In genomic region chrX:41863343-41864203, GRCh38 we compare ENCODE assay signal across 18 cellular contexts. TPM values are rescaled to one million over a fixed set of nuclear protein-coding genes. Genes with fewer than 3 reads are reported as not detected.
A peak's percentile ranks its signal among the peaks of the same experiment; 100 is the strongest.
DNase-seq lines count a peak whose midpoint lies in the region; ATAC-seq, FAIRE-seq and TF ChIP-seq lines count a peak whose summit lies in the region.
"Had no signal": no experiment of that assay in that cellular context is flagged by ENCODE, and none has a peak within 500 bp of the region (broad histone marks: within the 10 kb centered on the region; RNA-seq: fewer than 3 reads in every experiment).

No MANE protein-coding gene starts in this region.

- no peak overlapping the region for H2AFZ ChIP-seq in OCI-LY7 (ENCODE audit: low read length)

- H3K9me3 ChIP-seq in A549 (no peaks in the 10 kb centered on the region), OCI-LY7 (ENCODE audit: low read length) (no peaks in the 10 kb centered on the region), adrenal gland (replicated peaks in 1 of 3) (no peaks in the 10 kb centered on the region)
- H3K9me3 ChIP-seq in CD4-positive, CD25-positive, alpha-beta regulatory T cell (ENCODE audit: control insufficient read depth in 2 of 2, low read length in 2 of 2), result no peaks in the 10 kb centered on the region
- H3K9me3 ChIP-seq: esophagus squamous epithelium, spleen had no signal

- peak overlapping the region; percentile 38 to 51 (median 49) for H3K27ac Mint-ChIP-seq in CD4-positive, CD25-positive, alpha-beta regulatory T cell

- no peak for ATAC-seq in A549
- peak; percentile 20 to 37 for ATAC-seq in CD4-positive, CD25-positive, alpha-beta regulatory T cell (ENCODE audit: low read depth in 2 of 2)
- ATAC-seq in GM18868 (IDR thresholded peaks at IDR 0.05; ENCODE audit: unreplicated experiment), result no peak

- H3K27ac ChIP-seq in A549 (no peak overlapping the region), OCI-LY7 (ENCODE audit: low read depth, low read length, poor library complexity, severe bottlenecking) (no peak overlapping the region), adrenal gland (no peak overlapping the region), coronary artery (no peak overlapping the region)
- peak overlapping the region; percentile 41 for H3K27ac ChIP-seq in CD4-positive, CD25-positive, alpha-beta regulatory T cell (ENCODE audit: insufficient read depth, low read length, poor library complexity, severe bottlenecking)
- H3K27ac ChIP-seq: esophagus squamous epithelium, WERI-Rb-1 had no signal

- H3K9me2 ChIP-seq in OCI-LY7 (ENCODE audit: insufficient read depth, low read length), result no peaks in the 10 kb centered on the region

- H3K79me2 ChIP-seq in OCI-LY7 (ENCODE audit: insufficient read depth, low read depth, low read length), result peaks cover 8% of the 10 kb centered on the region; the same call in 1 of the 2 replicates

- H3K27me3 Mint-ChIP-seq in CD4-positive, CD25-positive, alpha-beta regulatory T cell, result no peaks in the 10 kb centered on the region

- H3K4me3 Mint-ChIP-seq in CD4-positive, CD25-positive, alpha-beta regulatory T cell, result peak overlapping the region in 3 of 4 donors; percentile 14 to 78 (median 58)

- no peaks in the 10 kb centered on the region for H3K27me3 ChIP-seq in CD4-positive, CD25-positive, alpha-beta regulatory T cell (ENCODE audit: control insufficient read depth, insufficient read depth, low read length)
- no peaks in the 10 kb centered on the region for H3K27me3 ChIP-seq in adrenal gland
- H3K27me3 ChIP-seq: esophagus squamous epithelium had no signal

- DNase-seq in A549 (ENCODE audit: low read depth in 1 of 2, low spot score in 1 of 2) (no peak), OCI-LY7 (ENCODE audit: low spot score) (peak; percentile 7), NCI-H2196 treated with DMSO at 0.1 percent for 48 hours (lab: John Stamatoyannopoulos, UW; ENCODE audit: unreplicated experiment) (no peak), adrenal gland (no peak), coronary artery (ENCODE audit: low spot score) (no peak)
- DNase-seq in CD4-positive, CD25-positive, alpha-beta regulatory T cell, result peak in 1 of 3 donors; percentile 34
- DNase-seq: caudate nucleus, COR-L47, esophagus squamous epithelium, NCI-H1105, NCI-H774, occipital lobe, SIG-M5, spleen, WERI-Rb-1 had no signal

- WGBS in A549 (ENCODE audit: missing lambda C conversion rate), result 85% methylated on average over 2 of the region's 2 CpGs
- WGBS in adrenal gland, 4 donors, result 74 to 93% (median 88%) methylated on average over 2 of the region's 2 CpGs

- TF ChIP-seq RAD21 in A549 (conservative IDR thresholded peaks at IDR 0.05 in 1 of 2, IDR thresholded peaks at IDR 0.05 in 1 of 2), result 0 out of 5 replicates have a peak, but pooled peaks of 1 of the 2 experiments have one; percentile 6

- intact Hi-C loops in OCI-LY7 (cut with micrococcal nuclease; ENCODE audit: unreplicated experiment), result no loop called here
- intact Hi-C loops in adrenal gland (cut with DNase I), result no loop called here

- no peaks in the 10 kb centered on the region for H3K36me3 Mint-ChIP-seq in CD4-positive, CD25-positive, alpha-beta regulatory T cell

- peaks cover 0 to 2% (median 0%) of the 10 kb centered on the region in 7 donors for H3K9me3 Mint-ChIP-seq in CD4-positive, CD25-positive, alpha-beta regulatory T cell

- H3K4me1 ChIP-seq in A549 (no peaks in the 10 kb centered on the region), OCI-LY7 (ENCODE audit: insufficient read depth, low read length, poor library complexity, severe bottlenecking) (no peaks in the 10 kb centered on the region), adrenal gland (replicated peaks in 1 of 2) (no peaks in the 10 kb centered on the region)
- peaks cover 21% of the 10 kb centered on the region for H3K4me1 ChIP-seq in CD4-positive, CD25-positive, alpha-beta regulatory T cell (ENCODE audit: control insufficient read depth, insufficient read depth, low read length, poor library complexity, severe bottlenecking)
- H3K4me1 ChIP-seq: esophagus squamous epithelium had no signal

- TF ChIP-seq POLR2A in A549 (IDR thresholded peaks at IDR 0.05; ENCODE audit: low read length) (no peak), adrenal gland (IDR thresholded peaks at IDR 0.05) (no peak)

- no peaks in the 10 kb centered on the region for H4K20me1 ChIP-seq in OCI-LY7 (ENCODE audit: insufficient read depth, low read length)

- TF ChIP-seq CTCF in A549 (IDR thresholded peaks at IDR 0.05), result no peak
- TF ChIP-seq CTCF in OCI-LY7 (conservative IDR thresholded peaks at IDR 0.05; ENCODE audit: low read length), result peak; percentile 67
- TF ChIP-seq CTCF in adrenal gland (IDR thresholded peaks at IDR 0.05), result no peak
- TF ChIP-seq CTCF in coronary artery (IDR thresholded peaks at IDR 0.05), result no peak

- H3K4me1 Mint-ChIP-seq in CD4-positive, CD25-positive, alpha-beta regulatory T cell, result peaks cover 27 to 66% (median 52%) of the 10 kb centered on the region in 4 donors

- CTCF ChIA-PET in A549 (lab: Yijun Ruan, JAX) (no interaction called here), OCI-LY7 (lab: Charles Lee; ENCODE audit: unreplicated experiment) (no interaction called here)

- FAIRE-seq in A549 (lab: Jason Lieb, UNC) (peak; percentile 91), colon (lab: Jason Lieb, UNC) (peak; percentile 92)

- TF ChIP-seq EP300 in A549 (IDR thresholded peaks at IDR 0.05), result no peak

- no peak overlapping the region for H3K4me2 ChIP-seq in A549
- no peak overlapping the region for H3K4me2 ChIP-seq in OCI-LY7 (ENCODE audit: low read length)

- BruUV-seq in OCI-LY7 (replicated peaks; lab: Mats Ljungman, UMichigan), result no TSS peak

- POLR2A ChIA-PET in A549 (lab: Yijun Ruan, JAX) (no interaction called here), OCI-LY7 (lab: Charles Lee) (interaction anchor here (0.6 to 1.1 kb wide), 3 partner anchors 12 to 72 kb away, joined by 3 to 4 read pairs (median 3); no protein-coding TSS in a partner anchor)

- H3K36me3 ChIP-seq in CD4-positive, CD25-positive, alpha-beta regulatory T cell (ENCODE audit: control insufficient read depth, insufficient read depth, low read length), result no peaks in the 10 kb centered on the region
- no peaks in the 10 kb centered on the region for H3K36me3 ChIP-seq in OCI-LY7 (ENCODE audit: insufficient read depth, low read length)
- no peaks in the 10 kb centered on the region for H3K36me3 ChIP-seq in adrenal gland (replicated peaks in 1 of 2)
- H3K36me3 ChIP-seq: esophagus squamous epithelium, spleen, WERI-Rb-1 had no signal

- no peak overlapping the region for H3K4me3 ChIP-seq in A549
- H3K4me3 ChIP-seq in CD4-positive, CD25-positive, alpha-beta regulatory T cell (ENCODE audit: low read depth, low read length), result peak overlapping the region; percentile 53
- no peak overlapping the region for H3K4me3 ChIP-seq in OCI-LY7 (ENCODE audit: low read depth, low read length, poor library complexity, severe bottlenecking)
- H3K4me3 ChIP-seq in adrenal gland, result no peak overlapping the region
- no peak overlapping the region for H3K4me3 ChIP-seq in coronary artery
- H3K4me3 ChIP-seq: esophagus squamous epithelium, lung, spleen had no signal

TF ChIP-seq in A549, 52 proteins besides CTCF, POLR2A, EP300 and RAD21 (continues in another document):
- TF ChIP-seq JUN (IDR thresholded peaks at IDR 0.05), result no peak
- no peak for TF ChIP-seq KDM5A (IDR thresholded peaks at IDR 0.05)
- TF ChIP-seq HES2 (IDR thresholded peaks at IDR 0.05), result no peak
- no peak for TF ChIP-seq FOSB (CRISPR knock-in tag; IDR thresholded peaks at IDR 0.05)
- no peak for TF ChIP-seq ZSCAN20 (CRISPR knock-in tag; IDR thresholded peaks at IDR 0.05)
- TF ChIP-seq ZC3H11A (IDR thresholded peaks at IDR 0.05), result no peak
- TF ChIP-seq CBX2 (IDR thresholded peaks at IDR 0.05; ENCODE audit: borderline replicate concordance, low read depth), result no peak
- no peak for TF ChIP-seq SMC3 (IDR thresholded peaks at IDR 0.05)
- no peak for TF ChIP-seq NFE2L2 (conservative IDR thresholded peaks at IDR 0.05; ENCODE audit: low read length)
- TF ChIP-seq MAFK (IDR thresholded peaks at IDR 0.05; ENCODE audit: partially characterized antibody), result no peak
- TF ChIP-seq ATOH8 (CRISPR knock-in tag; IDR thresholded peaks at IDR 0.05; ENCODE audit: low read depth), result no peak

RNA-seq across cellular contexts. Expression of gene CASK, which starts 59.8 kb away (rescaled TPM):
- polyA plus RNA-seq in A549 (2011; rRNA removed) (51.4 and 57.6 TPM in 2 replicates), A549 (2017; fragmentation: RNase III; extraction: RNeasy Plus Mini Kit Qiagen cat#74134 plus additional on column Dnase treatment) (23.3 to 27.1 TPM (median 25.7 TPM) in 3 replicates), adrenal gland (10 to 100 TPM in 1 of 3 donors, 1 to 10 TPM in 2; 4.7 to 53.0 (median 7.8) TPM)
- polyA plus RNA-seq in A549 (2012; cell fraction: cytosol; rRNA removed), result 9.7 and 10.9 TPM in 2 replicates
- 5.2 and 6.8 TPM in 2 replicates for polyA plus RNA-seq in A549 (2012; cell fraction: nucleus; rRNA removed)
- 30.0 and 40.0 TPM in 2 replicates for polyA minus RNA-seq in A549 (2011; rRNA and poly(A)+ RNA removed)
- total RNA-seq in CD4-positive, CD25-positive, alpha-beta regulatory T cell, result 168 TPM
- polyA plus RNA-seq in CD4-positive, CD25-positive, alpha-beta regulatory T cell, result 10 to 100 TPM in 3 of 4 donors, 1 to 10 TPM in 1; 8.4 to 31.5 (median 18.5) TPM
- total RNA-seq in OCI-LY7 (2014; rRNA removed; shearing (Covaris generic)), result 18.6 and 27.9 TPM in 2 replicates
- total RNA-seq in OCI-LY7 (2022) (29.4 and 30.2 TPM in 2 replicates), adrenal gland (10 to 100 TPM; 30.3 to 48.5 (median 43.9) TPM)

Comparison
In these comparisons a context has a peak if more than half of its experiments do, and no peak if none do; other contexts are left out.
1. ATAC-seq: peak in CD4-positive, CD25-positive, alpha-beta regulatory T cell (2 of 2); none in A549 (0 of 2) and GM18868 (single experiment).